Comparison of ENCODE assay signal across 8 cellular contexts in the genomic region with DNA sequence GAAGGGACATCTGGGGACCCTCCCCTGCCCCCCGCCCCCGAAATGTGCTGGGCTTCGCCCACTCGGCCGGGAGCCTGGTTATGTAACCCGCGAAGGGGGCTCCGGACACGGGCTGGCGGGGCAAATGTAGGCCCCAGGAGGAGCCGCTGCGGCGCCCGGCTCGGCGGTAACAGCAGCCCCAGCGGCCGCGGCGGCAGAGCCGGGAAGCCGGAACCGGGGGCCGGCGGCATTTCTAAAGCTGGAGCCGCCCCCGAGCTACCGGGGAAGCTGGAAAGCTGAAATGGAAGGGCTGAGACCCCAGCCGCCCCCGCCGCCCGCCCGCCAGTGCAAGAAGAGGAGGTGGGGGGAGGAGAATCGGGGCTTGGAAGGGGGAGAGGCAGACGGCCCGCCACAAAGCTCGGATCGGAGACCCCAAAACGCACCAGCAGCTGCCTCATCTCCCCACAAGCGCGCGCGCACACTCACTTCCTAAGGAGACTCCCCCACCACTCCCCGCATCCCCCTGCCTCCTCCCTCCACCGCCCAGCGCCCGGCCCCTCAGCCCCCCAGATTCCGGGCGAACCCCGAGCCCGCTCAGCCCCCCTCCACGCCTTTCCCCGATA. TPM values are rescaled to one million over a fixed set of nuclear protein-coding genes. Genes with fewer than 3 reads are reported as not detected.
DNase-seq lines count a peak whose midpoint lies in the region; ATAC-seq, FAIRE-seq and TF ChIP-seq lines count a peak whose summit lies in the region.

No MANE protein-coding gene starts in this region.

- no peak for TF ChIP-seq POLR2A in HepG2 (IDR thresholded peaks at IDR 0.05; ENCODE audit: insufficient read depth in 1 of 2, low read depth in 2 of 2, low read length in 2 of 2)

- ATAC-seq in activated CD4-positive, alpha-beta T cell treated with anti-CD3 and anti-CD28 coated beads for 36 hours, result peak; percentile 4
- ATAC-seq in HepG2, result no peak

- peak overlapping the region; percentile 99 for H3K27ac Mint-ChIP-seq in activated CD4-positive, alpha-beta T cell treated with anti-CD3 and anti-CD28 coated beads for 36 hours

- no peaks in the 10 kb centered on the region for H3K9me3 ChIP-seq in HepG2 (ENCODE audit: low read length)

- TF ChIP-seq EP300 in HepG2 (IDR thresholded peaks at IDR 0.05; ENCODE audit: low read depth in 2 of 2, low read length in 2 of 2) (no peak), HepG2 (CRISPR knock-in tag; IDR thresholded peaks at IDR 0.05; ENCODE audit: borderline replicate concordance) (no peak)

- H3K4me3 Mint-ChIP-seq in activated CD4-positive, alpha-beta T cell treated with anti-CD3 and anti-CD28 coated beads for 36 hours, result peak overlapping the region; percentile 83

- no peak for TF ChIP-seq CTCF in HepG2 (CRISPR knock-in tag; IDR thresholded peaks at IDR 0.05)

- peaks cover 0 to 4% of the 10 kb centered on the region in 2 experiments; a peak in 1 of 5 replicates for H3K36me3 ChIP-seq in HepG2 (replicated peaks in 1 of 2; ENCODE audit: control insufficient read depth in 1 of 2, insufficient read depth in 2 of 2, low read length in 2 of 2)

- DNase-seq in activated CD4-positive, alpha-beta T cell treated with anti-CD3 and anti-CD28 coated beads for 36 hours, result peak; percentile 56
- DNase-seq in activated CD4-positive, alpha-beta T cell treated with anti-CD3 and anti-CD28 coated beads for 1 hour, result no peak
- DNase-seq in T-helper 9 cell, result peak; percentile 31
- peak in 41 of 61 donors; percentile 12 to 77 (median 39) for DNase-seq in caudate nucleus (lab: John Stamatoyannopoulos, UW)
- no peak for DNase-seq in HepG2 (ENCODE audit: low spot score)
- peak in 5 of 6 experiments; percentile 15 to 60 (median 28) for DNase-seq in stimulated activated naive CD4-positive, alpha-beta T cell (lab: John Stamatoyannopoulos, UW)
- DNase-seq in dedifferentiated amniotic fluid mesenchymal stem cell (ENCODE audit: extremely low spot score), result no peak
- no peak for DNase-seq in SIG-M5 (lab: John Stamatoyannopoulos, UW)

- no TSS peak for BruUV-seq in HepG2 (replicated peaks; lab: Mats Ljungman, UMichigan)

- no peaks in the 10 kb centered on the region for H4K20me1 ChIP-seq in HepG2 (ENCODE audit: insufficient read depth, low read length)

- TF ChIP-seq RAD21 in HepG2 (CRISPR knock-in tag; IDR thresholded peaks at IDR 0.05), result no peak

- H3K9me3 Mint-ChIP-seq in activated CD4-positive, alpha-beta T cell treated with anti-CD3 and anti-CD28 coated beads for 36 hours (ENCODE audit: low read depth), result no peaks in the 10 kb centered on the region

- no peak overlapping the region for H2AFZ ChIP-seq in HepG2 (ENCODE audit: low read length)

- H3K4me1 Mint-ChIP-seq in activated CD4-positive, alpha-beta T cell treated with anti-CD3 and anti-CD28 coated beads for 36 hours, result peaks cover 24% of the 10 kb centered on the region

- FAIRE-seq in HepG2 (lab: Jason Lieb, UNC), result no peak

- peaks cover 1% of the 10 kb centered on the region for H3K79me2 ChIP-seq in HepG2 (ENCODE audit: insufficient read depth, low read length)

- peaks cover 2% of the 10 kb centered on the region for H3K36me3 Mint-ChIP-seq in activated CD4-positive, alpha-beta T cell treated with anti-CD3 and anti-CD28 coated beads for 36 hours (ENCODE audit: low read depth)

- intact Hi-C loops in activated CD4-positive, alpha-beta T cell treated with anti-CD3 and anti-CD28 coated beads for 36 hours (cut with DNase I, micrococcal nuclease), result no loop called here
- intact Hi-C loops in HepG2 (cut with micrococcal nuclease; ENCODE audit: unreplicated experiment), result no loop called here

- WGBS in HepG2 (ENCODE audit: low lambda C conversion rate), result 62% methylated on average over 51 of the region's 53 CpGs

- H3K27ac ChIP-seq in caudate nucleus (ENCODE audit: low read depth, low read length), result peak overlapping the region; percentile 76
- H3K27ac ChIP-seq in HepG2 (ENCODE audit: extremely low read length, insufficient read depth, low read length), result peak overlapping the region; percentile 62

- peaks cover 62% of the 10 kb centered on the region for H3K4me1 ChIP-seq in HepG2 (ENCODE audit: insufficient read depth, low read length)

- H3K4me2 ChIP-seq in HepG2 (ENCODE audit: low read depth, low read length), result peak overlapping the region; percentile 78

- peak overlapping the region; percentile 70 to 87 (median 74) for H3K4me3 ChIP-seq in HepG2 (replicated peaks in 1 of 3; ENCODE audit: insufficient read depth in 1 of 3, low read depth in 2 of 3, low read length in 3 of 3)

- peak overlapping the region; percentile 69 for H3K9ac ChIP-seq in HepG2 (ENCODE audit: insufficient read depth, low read depth, low read length)

- in situ Hi-C loops in HepG2 (cut with HindIII; ENCODE audit: extremely low pct_ligation_motif_present, low pct_unique_long_range_greater_than_20kb), result no loop called here

- H3K27me3 Mint-ChIP-seq in activated CD4-positive, alpha-beta T cell treated with anti-CD3 and anti-CD28 coated beads for 36 hours, result no peaks in the 10 kb centered on the region

- CTCF ChIA-PET in activated CD4-positive, alpha-beta T cell treated with anti-CD3 and anti-CD28 coated beads for 36 hours (lab: Charles Lee), result interaction anchor here (0.7 to 1.1 kb wide), 4 partner anchors 48 to 249 kb away, joined by 3 to 8 read pairs (median 4); a partner anchor contains a TSS
- CTCF ChIA-PET in HepG2 (lab: Yijun Ruan, JAX; ENCODE audit: low intra/inter-chr PET ratio, low total read pairs), result no interaction called here

- POLR2A ChIA-PET in activated CD4-positive, alpha-beta T cell treated with anti-CD3 and anti-CD28 coated beads for 36 hours (lab: Charles Lee), result interaction anchor here (0.6 to 2.7 kb wide), 4 partner anchors 12 to 224 kb away, joined by 3 to 12 read pairs (median 6); a partner anchor contains a TSS
- POLR2A ChIA-PET in HepG2 (lab: Yijun Ruan, JAX), result interaction anchor here (0.7 to 2.0 kb wide), 3 partner anchors 26 to 47 kb away, joined by 3 to 6 read pairs (median 3); a partner anchor contains a TSS

- no peaks in the 10 kb centered on the region for H3K27me3 ChIP-seq in HepG2 (ENCODE audit: control insufficient read depth in 1 of 2, insufficient read depth in 2 of 2, low read length in 2 of 2)

TF ChIP-seq in HepG2, 621 proteins besides CTCF, POLR2A, EP300 and RAD21 (continues in another document):
- TF ChIP-seq ZFX (CRISPR knock-in tag; IDR thresholded peaks at IDR 0.05; ENCODE audit: low read depth), result peak; percentile 36; the same call in 1 of the 2 replicates

RNA-seq across cellular contexts. Expression of a gene that starts 1.5 kb away (rescaled TPM):
- 10 to 100 TPM; 39.2 to 48.7 TPM for total RNA-seq in activated CD4-positive, alpha-beta T cell treated with anti-CD3 and anti-CD28 coated beads for 36 hours
- 25.3 and 26.1 TPM in 2 replicates for total RNA-seq in HepG2 (2016; rRNA removed; fragmentation: Illumina TruSeq; extraction: Trizol)
- total RNA-seq in HepG2 (2016; cell fraction: cytosol; rRNA removed; fragmentation: Illumina TruSeq; extraction: Trizol; ENCODE audit: low read depth), result 11.2 and 11.4 TPM in 2 replicates
- total RNA-seq in HepG2 (2016; cell fraction: insoluble cytoplasmic fraction; rRNA removed; fragmentation: Illumina TruSeq; extraction: Trizol), result 20.6 and 26.1 TPM in 2 replicates
- 25.8 and 29.0 TPM in 2 replicates for total RNA-seq in HepG2 (2016; cell fraction: membrane; rRNA removed; fragmentation: Illumina TruSeq; extraction: Trizol)
- total RNA-seq in HepG2 (2016; cell fraction: nucleus; rRNA removed; fragmentation: Illumina TruSeq; extraction: Trizol), result 18.4 and 20.7 TPM in 2 replicates
- 17.0 and 17.5 TPM in 2 replicates for polyA plus RNA-seq in HepG2 (2011; rRNA removed)
- 8.3 and 13.5 TPM in 2 replicates for polyA plus RNA-seq in HepG2 (2011; cell fraction: cytosol; rRNA removed)
- 50.3 and 60.7 TPM in 2 replicates for polyA plus RNA-seq in HepG2 (2011; cell fraction: nucleus; rRNA removed)
- polyA plus RNA-seq in HepG2 (2012), result 13.5 and 15.6 TPM in 2 replicates
- polyA plus RNA-seq in HepG2 (2016; cell fraction: cytosol; fragmentation: Illumina TruSeq; extraction: Trizol; ENCODE audit: low read depth), result 6.0 and 6.9 TPM in 2 replicates
- polyA plus RNA-seq in HepG2 (2016; cell fraction: insoluble cytoplasmic fraction; fragmentation: Illumina TruSeq; extraction: Trizol; ENCODE audit: low read depth), result 23.7 and 31.0 TPM in 2 replicates
- 17.2 and 18.2 TPM in 2 replicates for polyA plus RNA-seq in HepG2 (2016; cell fraction: membrane; fragmentation: Illumina TruSeq; extraction: Trizol; ENCODE audit: low read depth)
- 36.9 and 37.0 TPM in 2 replicates for polyA plus RNA-seq in HepG2 (2016; cell fraction: nucleus; fragmentation: Illumina TruSeq; extraction: Trizol; ENCODE audit: insufficient read depth, low read depth)
- 53.2 and 72.8 TPM in 2 replicates for polyA minus RNA-seq in HepG2 (2011; rRNA and poly(A)+ RNA removed; ENCODE audit: low replicate concordance)
- 18.0 and 20.7 TPM in 2 replicates for polyA minus RNA-seq in HepG2 (2011; cell fraction: cytosol; rRNA and poly(A)+ RNA removed)
- polyA minus RNA-seq in HepG2 (2011; cell fraction: nucleus; rRNA and poly(A)+ RNA removed), result 21.1 and 21.9 TPM in 2 replicates

RNA-seq across cellular contexts. Expression of a gene that starts 47.0 kb away (rescaled TPM):
- 10 to 100 TPM; 29.4 to 35.9 TPM for total RNA-seq in activated CD4-positive, alpha-beta T cell treated with anti-CD3 and anti-CD28 coated beads for 36 hours
- total RNA-seq in HepG2 (2016; rRNA removed; fragmentation: Illumina TruSeq; extraction: Trizol), result 5.9 and 9.2 TPM in 2 replicates
- total RNA-seq in HepG2 (2016; cell fraction: cytosol; rRNA removed; fragmentation: Illumina TruSeq; extraction: Trizol; ENCODE audit: low read depth), result 9.9 and 13.0 TPM in 2 replicates
- 5.9 and 8.5 TPM in 2 replicates for total RNA-seq in HepG2 (2016; cell fraction: insoluble cytoplasmic fraction; rRNA removed; fragmentation: Illumina TruSeq; extraction: Trizol)
- total RNA-seq in HepG2 (2016; cell fraction: membrane; rRNA removed; fragmentation: Illumina TruSeq; extraction: Trizol), result 20.1 and 22.8 TPM in 2 replicates
- 5.2 and 6.1 TPM in 2 replicates for total RNA-seq in HepG2 (2016; cell fraction: nucleus; rRNA removed; fragmentation: Illumina TruSeq; extraction: Trizol)
- 17.2 and 22.9 TPM in 2 replicates for polyA plus RNA-seq in HepG2 (2011; rRNA removed)
- polyA plus RNA-seq in HepG2 (2011; cell fraction: cytosol; rRNA removed), result 16.7 and 25.1 TPM in 2 replicates
- 15.9 and 16.3 TPM in 2 replicates for polyA plus RNA-seq in HepG2 (2011; cell fraction: nucleus; rRNA removed)
- 7.9 and 10.4 TPM in 2 replicates for polyA plus RNA-seq in HepG2 (2012)
- polyA plus RNA-seq in HepG2 (2016; cell fraction: cytosol; fragmentation: Illumina TruSeq; extraction: Trizol; ENCODE audit: low read depth), result 25.7 and 30.9 TPM in 2 replicates
- 11.8 and 15.4 TPM in 2 replicates for polyA plus RNA-seq in HepG2 (2016; cell fraction: insoluble cytoplasmic fraction; fragmentation: Illumina TruSeq; extraction: Trizol; ENCODE audit: low read depth)
- 37.8 and 38.4 TPM in 2 replicates for polyA plus RNA-seq in HepG2 (2016; cell fraction: membrane; fragmentation: Illumina TruSeq; extraction: Trizol; ENCODE audit: low read depth)
- polyA plus RNA-seq in HepG2 (2016; cell fraction: nucleus; fragmentation: Illumina TruSeq; extraction: Trizol; ENCODE audit: insufficient read depth, low read depth), result 15.0 and 18.5 TPM in 2 replicates
- polyA minus RNA-seq in HepG2 (2011; rRNA and poly(A)+ RNA removed; ENCODE audit: low replicate concordance), result 35.3 and 72.8 TPM in 2 replicates
- 23.0 and 25.6 TPM in 2 replicates for polyA minus RNA-seq in HepG2 (2011; cell fraction: cytosol; rRNA and poly(A)+ RNA removed)
- polyA minus RNA-seq in HepG2 (2011; cell fraction: nucleus; rRNA and poly(A)+ RNA removed), result 5.9 and 7.3 TPM in 2 replicates

Comparison
In these comparisons a context has a peak if more than half of its experiments do, and no peak if none do; other contexts are left out.
1. DNase-seq: peak in activated CD4-positive, alpha-beta T cell treated with anti-CD3 and anti-CD28 coated beads for 36 hours (single experiment), T-helper 9 cell (single experiment), caudate nucleus (41 of 61) and stimulated activated naive CD4-positive, alpha-beta T cell (5 of 6); none in activated CD4-positive, alpha-beta T cell treated with anti-CD3 and anti-CD28 coated beads for 1 hour (single experiment), HepG2 (single experiment), dedifferentiated amniotic fluid mesenchymal stem cell (single experiment) and SIG-M5 (single experiment).